Comparison of ENCODE assay signal across 1 cellular context in the genomic region with DNA sequence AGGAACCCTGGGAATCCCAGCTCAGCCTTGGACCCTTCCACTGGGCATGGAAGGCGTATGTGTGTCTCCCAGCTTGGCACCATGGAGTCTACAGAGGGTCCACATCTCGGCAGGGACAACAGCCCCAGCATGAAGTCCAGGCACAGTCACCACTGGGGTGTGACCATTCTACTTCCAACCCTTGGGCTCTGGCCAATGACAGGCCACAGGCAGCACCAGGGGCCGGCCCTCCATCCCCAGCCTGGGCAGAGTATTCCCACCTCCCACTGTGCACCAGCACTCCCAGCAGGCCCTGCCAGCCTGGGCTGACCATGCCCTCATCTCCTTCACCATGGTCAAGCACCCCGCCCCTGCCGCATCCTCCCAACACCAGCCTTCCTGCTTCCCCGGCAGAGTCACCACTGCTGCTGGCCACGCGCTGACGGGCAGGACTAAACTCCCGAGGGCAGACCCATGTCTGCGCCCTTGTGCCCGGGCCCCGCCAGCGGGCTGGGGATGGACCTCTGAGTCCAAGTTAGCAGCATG.
TF ChIP-seq lines count a peak whose summit lies in the region.

No MANE protein-coding gene starts in this region.

TF ChIP-seq in K562, 482 proteins besides CTCF, POLR2A, EP300 and RAD21:
- TF ChIP-seq SUPT5H (IDR thresholded peaks at IDR 0.05) (peak; percentile 35), ILF3 (IDR thresholded peaks at IDR 0.05; ENCODE audit: borderline replicate concordance) (no peak), FUS (optimal IDR thresholded peaks at IDR 0.05; ENCODE audit: low read depth, low read length) (no peak), RBFOX2 (IDR thresholded peaks at IDR 0.05; ENCODE audit: low read depth, low read length) (peak; percentile 64), PHF8 (IDR thresholded peaks at IDR 0.05; ENCODE audit: borderline replicate concordance, low read length) (no peak), POLR2B (IDR thresholded peaks at IDR 0.05; ENCODE audit: low read depth, partially characterized antibody) (peak; percentile 3), RBM22 (IDR thresholded peaks at IDR 0.05; ENCODE audit: low read depth, low read length, poor library complexity, severe bottlenecking) (peak; percentile 76), KLF6 (CRISPR knock-in tag; IDR thresholded peaks at IDR 0.05; ENCODE audit: borderline replicate concordance) (no peak), SMAD4 (CRISPR knock-in tag; conservative IDR thresholded peaks at IDR 0.05) (no peak), ZBTB12 (CRISPR knock-in tag; IDR thresholded peaks at IDR 0.05) (no peak), PBX2 (CRISPR knock-in tag; IDR thresholded peaks at IDR 0.05; ENCODE audit: low read depth) (no peak), PBX2 (tag; conservative IDR thresholded peaks at IDR 0.05; ENCODE audit: low read depth) (no peak), STAG1 (CRISPR knock-in tag; IDR thresholded peaks at IDR 0.05; ENCODE audit: borderline replicate concordance) (no peak), ZNF175 (CRISPR knock-in tag; IDR thresholded peaks at IDR 0.05; ENCODE audit: low read depth) (no peak), POLR2G (IDR thresholded peaks at IDR 0.05; ENCODE audit: low read depth, low read length) (peak; percentile 73), HDAC6 (IDR thresholded peaks at IDR 0.05; ENCODE audit: low read depth, low read length) (no peak), FIP1L1 (IDR thresholded peaks at IDR 0.05; ENCODE audit: low read depth, low read length, poor library complexity, severe bottlenecking) (peak; percentile 25), LEF1 (IDR thresholded peaks at IDR 0.05) (no peak), ZNF197 (CRISPR knock-in tag; IDR thresholded peaks at IDR 0.05; ENCODE audit: low read depth) (no peak), SREBF1 (IDR thresholded peaks at IDR 0.05; ENCODE audit: borderline replicate concordance, low read depth, low read length) (no peak), E2F6 (IDR thresholded peaks at IDR 0.05; ENCODE audit: borderline replicate concordance in 1 of 2, extremely low read depth in 1 of 2, insufficient read depth in 1 of 2, insufficient read length in 1 of 2, low read depth in 1 of 2, low read length in 1 of 2, poor library complexity in 1 of 2, severe bottlenecking in 1 of 2) (no peak), PHB (CRISPR knock-in tag; IDR thresholded peaks at IDR 0.05) (no peak), ZNF354B (CRISPR knock-in tag; IDR thresholded peaks at IDR 0.05) (no peak), JUN (IDR thresholded peaks at IDR 0.05; ENCODE audit: borderline replicate concordance, low read depth, low read length) (no peak), JUN (CRISPR knock-in tag; IDR thresholded peaks at IDR 0.05; ENCODE audit: borderline replicate concordance) (no peak)
TF ChIP-seq in K562: peak in this region for 6.
